In genomic region chr1:19310720-19311502, GRCh38 we compare ENCODE assay signal across 8 cellular contexts. TPM values are rescaled to one million over a fixed set of nuclear protein-coding genes. Genes with fewer than 3 reads are reported as not detected.
DNase-seq lines count a peak whose midpoint lies in the region; ATAC-seq, FAIRE-seq and TF ChIP-seq lines count a peak whose summit lies in the region.

No MANE protein-coding gene starts in this region.

- no peak for FAIRE-seq in H54 (lab: Jason Lieb, UNC)

- H3K27ac ChIP-seq in heart left ventricle (peak overlapping the region in 3 of 12 donors; percentile 88 to 93 (median 89)), SU-DHL-6 (ENCODE audit: low read depth, low read length) (no peak overlapping the region), psoas muscle (no peak overlapping the region)

- WGBS in heart left ventricle, 4 donors: 47 to 50% (median 47%) methylated on average over 13 of the region's 13 CpGs
- WGBS in psoas muscle, 3 donors: 41 to 46% (median 43%) methylated on average over 13 of the region's 13 CpGs

- peak overlapping the region; percentile 96 for H3K9ac ChIP-seq in SU-DHL-6 (ENCODE audit: low read length)

- no peaks in the 10 kb centered on the region for H3K9me2 ChIP-seq in SU-DHL-6 (replicated peaks; ENCODE audit: insufficient read depth, low read length)

- H3K36me3 ChIP-seq in heart left ventricle (peaks cover 0 to 29% (median 24%) of the 10 kb centered on the region in 9 donors), SU-DHL-6 (ENCODE audit: low read length) (no peaks in the 10 kb centered on the region), psoas muscle (ENCODE audit: insufficient read depth in 1 of 2, low read depth in 1 of 2) (peaks cover 0 to 32% of the 10 kb centered on the region in 2 donors)

- no peak for TF ChIP-seq POLR2A in heart left ventricle (IDR thresholded peaks at IDR 0.05)
- TF ChIP-seq POLR2A in H54 (IDR thresholded peaks at IDR 0.05; ENCODE audit: low read depth, low read length): no peak

- H3K4me1 ChIP-seq in heart left ventricle (peaks cover 0 to 33% (median 20%) of the 10 kb centered on the region in 12 donors), psoas muscle (peaks cover 28% of the 10 kb centered on the region)

- H3K4me3 ChIP-seq in heart left ventricle (peak overlapping the region; percentile 59 to 97 (median 90)), SU-DHL-6 (ENCODE audit: insufficient read depth, low read length, poor library complexity, severe bottlenecking) (peak overlapping the region; percentile 93), fibroblast of villous mesenchyme (ENCODE audit: low read depth, low read length) (peak overlapping the region; percentile 84), psoas muscle (peak overlapping the region; percentile 97)

- DNase-seq in heart left ventricle (peak in 1 of 5 donors; percentile 54), Right ventricle myocardium inferior (ENCODE audit: missing footprints) (no peak), fibroblast of villous mesenchyme (ENCODE audit: low read depth) (no peak), psoas muscle (no peak), H54 (ENCODE audit: insufficient read length, low spot score) (no peak)

- no peaks in the 10 kb centered on the region for H3K27me3 ChIP-seq in heart left ventricle
- no peaks in the 10 kb centered on the region for H3K27me3 ChIP-seq in SU-DHL-6 (ENCODE audit: low read length)
- H3K27me3 ChIP-seq in psoas muscle (ENCODE audit: insufficient read depth in 3 of 3, low read length in 2 of 3): no peaks in the 10 kb centered on the region

- peaks cover 7% of the 10 kb centered on the region; the same call in 1 of the 2 replicates for H3F3A ChIP-seq in SU-DHL-6 (ENCODE audit: insufficient read depth)

- ATAC-seq in heart left ventricle: no peak
- ATAC-seq in Right ventricle myocardium inferior: no peak
- ATAC-seq in psoas muscle: no peak
- no peak for ATAC-seq in HG03175 (IDR thresholded peaks at IDR 0.05; ENCODE audit: unreplicated experiment)
- ATAC-seq in HG02571 (IDR thresholded peaks at IDR 0.05; ENCODE audit: unreplicated experiment): no peak

- H3K4me2 ChIP-seq in SU-DHL-6 (ENCODE audit: low read depth, low read length, poor library complexity, severe bottlenecking): peak overlapping the region; percentile 77

- intact Hi-C loops in heart left ventricle (cut with DNase I) (loop anchor here in 1 of 10 donors (10.0 kb wide), 1 partner anchor 406 kb away; the partner anchor contains the start of gene ALDH4A1), Right ventricle myocardium inferior (cut with DNase I) (no loop called here), psoas muscle (cut with DNase I) (loop anchor here in 1 of 2 donors (5.0 kb wide), 1 partner anchor 59 kb away; the partner anchor contains the start of genes EMC1 and MRTO4)

- TF ChIP-seq CTCF in heart left ventricle (IDR thresholded peaks at IDR 0.05) (no peak), SU-DHL-6 (IDR thresholded peaks at IDR 0.05; ENCODE audit: insufficient read depth, low read length, poor library complexity, severe bottlenecking) (no peak), fibroblast of villous mesenchyme (IDR thresholded peaks at IDR 0.05; ENCODE audit: insufficient read depth, low read depth, low read length) (no peak), psoas muscle (IDR thresholded peaks at IDR 0.05) (no peak)

- H3K9me3 ChIP-seq in heart left ventricle: no peaks in the 10 kb centered on the region
- H3K9me3 ChIP-seq in SU-DHL-6 (ENCODE audit: insufficient read depth, low read length): no peaks in the 10 kb centered on the region
- H3K9me3 ChIP-seq in psoas muscle: no peaks in the 10 kb centered on the region

- H2AFZ ChIP-seq in SU-DHL-6 (ENCODE audit: low read depth, low read length, severe bottlenecking): peak overlapping the region; percentile 94

- no peaks in the 10 kb centered on the region for H3K79me2 ChIP-seq in SU-DHL-6 (ENCODE audit: insufficient read depth, low read length)

- no peaks in the 10 kb centered on the region for H4K20me1 ChIP-seq in SU-DHL-6 (ENCODE audit: low read depth, low read length)

RNA-seq across cellular contexts. Expression of gene AKR7A2, which starts 1.0 kb away (rescaled TPM):
- total RNA-seq in heart left ventricle: 10 to 100 TPM; 25.0 to 97.5 (median 46.4) TPM
- polyA plus RNA-seq in heart left ventricle: 10 to 100 TPM; 13.8 to 27.2 TPM
- total RNA-seq in Right ventricle myocardium inferior: 45.2 TPM
- total RNA-seq in fibroblast of villous mesenchyme: 55.3 and 57.3 TPM in 2 replicates
- total RNA-seq in psoas muscle: 10 to 100 TPM; 30.3 to 52.2 (median 36.3) TPM
- polyA plus RNA-seq in psoas muscle: 10 to 100 TPM; 24.6 to 29.0 (median 28.1) TPM

RNA-seq across cellular contexts. Expression of gene SLC66A1, which starts 1.2 kb away (rescaled TPM):
- total RNA-seq in heart left ventricle (10 to 100 TPM in 2 of 9 donors, 1 to 10 TPM in 7; 6.4 to 17.2 (median 8.2) TPM), Right ventricle myocardium inferior (7.0 TPM), fibroblast of villous mesenchyme (18.6 and 28.3 TPM in 2 replicates), psoas muscle (10 to 100 TPM in 2 of 4 donors, 1 to 10 TPM in 2; 8.0 to 18.0 (median 10.1) TPM)
- polyA plus RNA-seq in heart left ventricle (10 to 100 TPM; 10.4 to 19.4 TPM), psoas muscle (10 to 100 TPM; 18.6 to 25.8 (median 24.4) TPM)

RNA-seq across cellular contexts. Expression of gene AKR7A3, which starts 22.3 kb away (rescaled TPM):
- total RNA-seq in heart left ventricle (under 1 TPM in 5 of 9 donors, not detected in 4; 0.19 to 0.36 (median 0.20) TPM), Right ventricle myocardium inferior (not detected), fibroblast of villous mesenchyme (0.43 and 1.3 TPM in 2 replicates), psoas muscle (under 1 TPM in 3 of 4 donors, not detected in 1; 0.20 to 0.36 (median 0.34) TPM)
- polyA plus RNA-seq in heart left ventricle (under 1 TPM in 1 of 2 donors, not detected in 1; 0.12 TPM), psoas muscle (under 1 TPM; 0.15 to 0.42 (median 0.34) TPM)

RNA-seq across cellular contexts. Expression of gene MRTO4, which starts 59.3 kb away (rescaled TPM):
- total RNA-seq in heart left ventricle (10 to 100 TPM in 6 of 9 donors, 1 to 10 TPM in 3; 8.3 to 17.4 (median 13.7) TPM), Right ventricle myocardium inferior (12.1 TPM), fibroblast of villous mesenchyme (21.9 and 26.3 TPM in 2 replicates), psoas muscle (10 to 100 TPM; 19.9 to 35.8 (median 28.8) TPM)
- polyA plus RNA-seq in heart left ventricle (10 to 100 TPM; 19.3 to 56.3 TPM), psoas muscle (100 to 1,000 TPM in 1 of 3 donors, 10 to 100 TPM in 2; 43.0 to 103 (median 43.7) TPM)

RNA-seq across cellular contexts. Expression of gene EMC1, which starts 59.6 kb away (rescaled TPM):
- total RNA-seq in heart left ventricle: 10 to 100 TPM; 23.4 to 54.5 (median 32.7) TPM
- polyA plus RNA-seq in heart left ventricle: 10 to 100 TPM; 10.1 to 27.2 TPM
- total RNA-seq in Right ventricle myocardium inferior: 30.5 TPM
- 65.7 and 90.2 TPM in 2 replicates for total RNA-seq in fibroblast of villous mesenchyme
- total RNA-seq in psoas muscle: 10 to 100 TPM; 31.1 to 38.5 (median 35.1) TPM
- 10 to 100 TPM; 12.7 to 29.4 (median 18.9) TPM for polyA plus RNA-seq in psoas muscle
